Comparison of ENCODE assay signal across 8 cellular contexts in genomic region chr4:54233697-54234496, GRCh38. TPM values are rescaled to one million over a fixed set of nuclear protein-coding genes. Genes with fewer than 3 reads are reported as not detected.
DNase-seq lines count a peak whose midpoint lies in the region; ATAC-seq, FAIRE-seq and TF ChIP-seq lines count a peak whose summit lies in the region.

No MANE protein-coding gene starts in this region.

- H3K4me1 ChIP-seq in spleen: peaks cover 21 to 57% (median 45%) of the 10 kb centered on the region in 6 donors

- peak; percentile 83 for TF ChIP-seq CTCF in GM12865 (IDR thresholded peaks at IDR 0.05; ENCODE audit: insufficient read depth, low read depth, low read length, missing control alignments)
- peak; percentile 91 for TF ChIP-seq CTCF in VCaP (conservative IDR thresholded peaks at IDR 0.05)
- TF ChIP-seq CTCF in bronchial epithelial cell (IDR thresholded peaks at IDR 0.05; ENCODE audit: insufficient read depth, low read length, severe bottlenecking): peak; percentile 83
- peak; percentile 90 to 97 (median 94) for TF ChIP-seq CTCF in spleen (IDR thresholded peaks at IDR 0.05 in 8 of 11, conservative IDR thresholded peaks at IDR 0.05 in 3 of 11)

- no peak for FAIRE-seq in bronchial epithelial cell (lab: Jason Lieb, UNC)

- ATAC-seq in HG02763 (IDR thresholded peaks at IDR 0.05; ENCODE audit: unreplicated experiment) (peak; percentile 7), HG03521 (IDR thresholded peaks at IDR 0.05; ENCODE audit: unreplicated experiment) (no peak)

- peak; percentile 81 for DNase-seq in GM12865 (ENCODE audit: low read depth)
- peak; percentile 38 for DNase-seq in NCI-H2029 (lab: John Stamatoyannopoulos, UW)
- DNase-seq in bronchial epithelial cell (ENCODE audit: low read depth): peak; percentile 63
- peak; percentile 89 for DNase-seq in inferior parietal cortex (ENCODE audit: extremely low spot score)
- peak; percentile 92 for DNase-seq in spleen

- intact Hi-C loops in spleen (cut with DNase I; ENCODE audit: low total_unique reads): loop anchor here (5.0 kb wide), 1 partner anchor 1037 kb away; no protein-coding TSS in a partner anchor

- H3K4me3 ChIP-seq in GM12865 (ENCODE audit: low read depth, low read length): peak overlapping the region; percentile 31
- peak overlapping the region; percentile 17 for H3K4me3 ChIP-seq in bronchial epithelial cell (ENCODE audit: low read depth, low read length)
- peak overlapping the region; percentile 45 to 81 (median 54) for H3K4me3 ChIP-seq in spleen

- WGBS in spleen, 5 donors: 1 to 2% (median 1%) methylated on average over 35 to 67 of the region's 67 CpGs

- H3K36me3 ChIP-seq in bronchial epithelial cell (ENCODE audit: control insufficient read depth, insufficient read depth, low read length): no peaks in the 10 kb centered on the region
- H3K36me3 ChIP-seq in spleen: no peaks in the 10 kb centered on the region

- H3K27me3 ChIP-seq in bronchial epithelial cell (ENCODE audit: control insufficient read depth, insufficient read depth, low read length): peaks cover 24% of the 10 kb centered on the region
- H3K27me3 ChIP-seq in spleen (replicated peaks in 1 of 7): peaks cover 0 to 74% (median 48%) of the 10 kb centered on the region in 7 donors

- TF ChIP-seq POLR2A in spleen (IDR thresholded peaks at IDR 0.05): no peak

- no peak overlapping the region; the same call in 1 of the 2 replicates for H3K27ac ChIP-seq in VCaP
- H3K27ac ChIP-seq in spleen: peak overlapping the region in 6 of 8 donors; percentile 60 to 80 (median 69)

- H3K9me3 ChIP-seq in spleen: no peaks in the 10 kb centered on the region

RNA-seq across cellular contexts. Expression of gene PDGFRA, which starts 4.8 kb away (rescaled TPM):
- total RNA-seq in bronchial epithelial cell (0.26 and 2.1 TPM in 2 replicates), spleen (100 to 1,000 TPM in 5 of 7 donors, 10 to 100 TPM in 2; 49.3 to 399 (median 294) TPM)
- 10 to 100 TPM; 11.1 to 22.7 (median 18.4) TPM for polyA plus RNA-seq in spleen

Comparison
In these comparisons a context has a peak if more than half of its experiments do, and no peak if none do; other contexts are left out.
1. DNase-seq: peak in every context shown above with its lines; median percentile 92 in spleen; 89 in inferior parietal cortex; 81 in GM12865; 63 in bronchial epithelial cell; 38 in NCI-H2029.
2. RNA of gene PDGFRA, which starts 4.8 kb away (total RNA-seq): 49.3 to 399 TPM in spleen; 0.26 to 2.1 TPM in bronchial epithelial cell; every median in the first group is over 10 times any median in the second.
3. Peak in every context shown above with its lines, with median percentiles within 50 percentile points of each other: H3K4me3 ChIP-seq and CTCF ChIP-seq.